ENCODE assay signal across 2 cellular contexts in genomic region chr12:120990487-120991055, GRCh38.
TF ChIP-seq lines count a peak whose summit lies in the region.

No MANE protein-coding gene starts in this region.

TF ChIP-seq in HepG2, 621 proteins besides CTCF, POLR2A, EP300 and RAD21:
- TF ChIP-seq SRSF9 (IDR thresholded peaks at IDR 0.05; ENCODE audit: borderline replicate concordance, insufficient read depth, low read depth, low read length, poor library complexity, severe bottlenecking) (peak; percentile 67), ZNF773 (CRISPR knock-in tag; IDR thresholded peaks at IDR 0.05; ENCODE audit: borderline replicate concordance) (no peak), MYC (CRISPR knock-in tag; IDR thresholded peaks at IDR 0.05; ENCODE audit: borderline replicate concordance) (no peak), HNRNPK (IDR thresholded peaks at IDR 0.05; ENCODE audit: low read depth, low read length, poor library complexity, severe bottlenecking) (peak; percentile 54), ZNF740 (CRISPR knock-in tag; IDR thresholded peaks at IDR 0.05) (no peak), ZNF772 (CRISPR knock-in tag; IDR thresholded peaks at IDR 0.05) (no peak), THAP8 (CRISPR knock-in tag; IDR thresholded peaks at IDR 0.05; ENCODE audit: borderline replicate concordance) (no peak), NONO (IDR thresholded peaks at IDR 0.05) (no peak), NONO (CRISPR knock-in tag; conservative IDR thresholded peaks at IDR 0.05) (no peak), SOX13 (IDR thresholded peaks at IDR 0.05) (no peak), SOX13 (CRISPR knock-in tag; conservative IDR thresholded peaks at IDR 0.05 in 1 of 2, IDR thresholded peaks at IDR 0.05 in 1 of 2) (no peak), RBFOX2 (IDR thresholded peaks at IDR 0.05; ENCODE audit: low read depth, low read length) (0 out of 2 replicates have a peak, but pooled peaks have one; percentile 18), ZFP90 (CRISPR knock-in tag; IDR thresholded peaks at IDR 0.05; ENCODE audit: borderline replicate concordance) (no peak), ARID3A (IDR thresholded peaks at IDR 0.05; ENCODE audit: low read depth, low read length) (no peak), SETDB1 (CRISPR knock-in tag; IDR thresholded peaks at IDR 0.05; ENCODE audit: borderline replicate concordance) (no peak), RBM39 (IDR thresholded peaks at IDR 0.05; ENCODE audit: low read depth, low read length, poor library complexity, severe bottlenecking) (no peak), PATZ1 (CRISPR knock-in tag; IDR thresholded peaks at IDR 0.05) (no peak), TCF7 (IDR thresholded peaks at IDR 0.05; ENCODE audit: low read depth) (no peak), TRIM22 (IDR thresholded peaks at IDR 0.05) (no peak), ZMYM3 (CRISPR knock-in tag; IDR thresholded peaks at IDR 0.05) (no peak), ZNF672 (CRISPR knock-in tag; IDR thresholded peaks at IDR 0.05) (no peak), ZNF460 (CRISPR knock-in tag; IDR thresholded peaks at IDR 0.05; ENCODE audit: borderline replicate concordance) (no peak), HNRNPUL1 (IDR thresholded peaks at IDR 0.05; ENCODE audit: low read depth, low read length) (no peak), MAZ (IDR thresholded peaks at IDR 0.05; ENCODE audit: borderline replicate concordance, low read depth, low read length) (no peak), MAZ (CRISPR knock-in tag; IDR thresholded peaks at IDR 0.05; ENCODE audit: low read depth) (no peak), ZNF577 (CRISPR knock-in tag; IDR thresholded peaks at IDR 0.05; ENCODE audit: borderline replicate concordance, low read depth) (no peak)

TF ChIP-seq in HEK293, 187 proteins besides CTCF, POLR2A, EP300 and RAD21:
- no peak for TF ChIP-seq ZNF600 (tag by site-specific recombination; IDR thresholded peaks at IDR 0.05)
- no peak for TF ChIP-seq KLF9 (tag by site-specific recombination; IDR thresholded peaks at IDR 0.05; ENCODE audit: low read depth)
- peak; percentile 66 for TF ChIP-seq ZNF366 (tag by site-specific recombination; conservative IDR thresholded peaks at IDR 0.05)
- TF ChIP-seq ZNF692 (tag by site-specific recombination; IDR thresholded peaks at IDR 0.05): no peak
